In the genomic region with DNA sequence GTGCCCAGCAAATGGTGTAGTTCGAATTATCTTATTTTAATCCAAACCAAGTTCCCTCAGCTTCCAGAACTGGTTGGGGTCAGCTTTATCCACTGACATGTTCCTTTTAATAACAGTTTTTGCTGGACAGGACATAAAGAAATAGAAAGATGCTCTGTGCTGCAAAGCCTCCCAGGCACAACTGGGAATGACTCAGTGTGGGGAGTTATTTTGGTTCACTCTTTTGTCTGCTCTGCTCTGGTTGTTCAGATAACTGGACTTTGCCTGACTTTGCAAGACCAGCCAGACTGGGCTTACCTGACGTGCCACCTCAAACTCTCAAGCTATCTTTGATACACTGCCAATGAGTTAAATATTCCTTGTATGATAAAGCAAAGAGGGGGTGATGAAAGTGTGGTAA, we compare ENCODE assay signal across 6 cellular contexts. TPM values are rescaled to one million over a fixed set of nuclear protein-coding genes. Genes with fewer than 3 reads are reported as not detected.
"Had no signal": no experiment of that assay in that cellular context is flagged by ENCODE, and none has a peak within 500 bp of the region (broad histone marks: within the 10 kb centered on the region; RNA-seq: fewer than 3 reads in every experiment).

No MANE protein-coding gene starts in this region.

- H3K4me2 ChIP-seq: GM23338 had no signal

- DNase-seq: H9, HCEC 1CT, IMR-90 had no signal

- H3K4me3 ChIP-seq: GM23338, K562 had no signal

- H3K4me1 Mint-ChIP-seq: GM23338 had no signal

- H2AFZ ChIP-seq: GM23338 had no signal

- H3K27ac Mint-ChIP-seq: GM23338, H9 had no signal

- H3K4me3 Mint-ChIP-seq: GM23338, H9 had no signal

- ATAC-seq: GM23338, K562 had no signal

- H3K9me3 Mint-ChIP-seq: GM23338, H9 had no signal

RNA-seq across cellular contexts. Expression of gene SEZ6L, which starts 25.6 kb away (rescaled TPM):
- total RNA-seq: HT-29, IMR-90, K562 had no signal
- polyA plus RNA-seq: IMR-90, K562 had no signal
